Comparison of ENCODE assay signal across 1 cellular context in the genomic region with DNA sequence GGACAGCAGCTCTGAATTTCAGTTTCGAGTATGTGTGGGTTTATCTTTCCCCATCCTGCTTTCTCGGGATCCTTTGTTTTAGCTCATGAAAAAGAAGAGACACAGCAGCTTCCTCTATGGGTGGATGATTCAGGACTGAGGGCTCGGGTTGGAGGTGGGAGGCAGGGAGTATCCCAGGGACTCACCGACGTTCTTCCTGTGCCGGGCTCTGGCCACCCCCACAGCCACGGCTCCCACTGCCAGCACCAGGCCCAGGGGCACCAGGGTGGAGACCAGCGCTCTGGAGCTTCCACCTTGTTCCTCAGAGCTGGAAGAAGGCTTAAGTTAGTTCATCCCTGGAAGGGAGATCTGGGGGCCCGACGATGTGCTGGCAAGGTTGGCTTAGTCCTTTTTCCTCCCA.
TF ChIP-seq lines count a peak whose summit lies in the region.

No MANE protein-coding gene starts in this region.

TF ChIP-seq in SK-N-SH, 30 proteins besides CTCF, POLR2A, EP300 and RAD21:
- TF ChIP-seq CHD2 (IDR thresholded peaks at IDR 0.05; ENCODE audit: low read length, partially characterized antibody): no peak
- no peak for TF ChIP-seq RFX5 (IDR thresholded peaks at IDR 0.05; ENCODE audit: low read length)
- no peak for TF ChIP-seq FOXJ3 (CRISPR knock-in tag; IDR thresholded peaks at IDR 0.05)
- TF ChIP-seq MXI1 (IDR thresholded peaks at IDR 0.05; ENCODE audit: low read depth, low read length): no peak
- TF ChIP-seq NRF1 (IDR thresholded peaks at IDR 0.05; ENCODE audit: low read depth, low read length): no peak
- TF ChIP-seq TEAD4 (IDR thresholded peaks at IDR 0.05; ENCODE audit: borderline replicate concordance, insufficient read depth): no peak
- TF ChIP-seq POLR2AphosphoS5 (IDR thresholded peaks at IDR 0.05; ENCODE audit: low read depth, low read length): no peak
- no peak for TF ChIP-seq ELF1 (IDR thresholded peaks at IDR 0.05)
- TF ChIP-seq, protein P1, sequence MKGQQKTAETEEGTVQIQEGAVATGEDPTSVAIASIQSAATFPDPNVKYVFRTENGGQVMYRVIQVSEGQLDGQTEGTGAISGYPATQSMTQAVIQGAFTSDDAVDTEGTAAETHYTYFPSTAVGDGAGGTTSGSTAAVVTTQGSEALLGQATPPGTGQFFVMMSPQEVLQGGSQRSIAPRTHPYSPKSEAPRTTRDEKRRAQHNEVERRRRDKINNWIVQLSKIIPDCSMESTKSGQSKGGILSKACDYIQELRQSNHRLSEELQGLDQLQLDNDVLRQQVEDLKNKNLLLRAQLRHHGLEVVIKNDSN (IDR thresholded peaks at IDR 0.05; ENCODE audit: borderline replicate concordance, low read depth): no peak
- TF ChIP-seq, protein P2, sequence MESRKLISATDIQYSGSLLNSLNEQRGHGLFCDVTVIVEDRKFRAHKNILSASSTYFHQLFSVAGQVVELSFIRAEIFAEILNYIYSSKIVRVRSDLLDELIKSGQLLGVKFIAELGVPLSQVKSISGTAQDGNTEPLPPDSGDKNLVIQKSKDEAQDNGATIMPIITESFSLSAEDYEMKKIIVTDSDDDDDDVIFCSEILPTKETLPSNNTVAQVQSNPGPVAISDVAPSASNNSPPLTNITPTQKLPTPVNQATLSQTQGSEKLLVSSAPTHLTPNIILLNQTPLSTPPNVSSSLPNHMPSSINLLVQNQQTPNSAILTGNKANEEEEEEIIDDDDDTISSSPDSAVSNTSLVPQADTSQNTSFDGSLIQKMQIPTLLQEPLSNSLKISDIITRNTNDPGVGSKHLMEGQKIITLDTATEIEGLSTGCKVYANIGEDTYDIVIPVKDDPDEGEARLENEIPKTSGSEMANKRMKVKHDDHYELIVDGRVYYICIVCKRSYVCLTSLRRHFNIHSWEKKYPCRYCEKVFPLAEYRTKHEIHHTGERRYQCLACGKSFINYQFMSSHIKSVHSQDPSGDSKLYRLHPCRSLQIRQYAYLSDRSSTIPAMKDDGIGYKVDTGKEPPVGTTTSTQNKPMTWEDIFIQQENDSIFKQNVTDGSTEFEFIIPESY (IDR thresholded peaks at IDR 0.05; ENCODE audit: borderline replicate concordance, low read depth): no peak
- TF ChIP-seq, protein P3, sequence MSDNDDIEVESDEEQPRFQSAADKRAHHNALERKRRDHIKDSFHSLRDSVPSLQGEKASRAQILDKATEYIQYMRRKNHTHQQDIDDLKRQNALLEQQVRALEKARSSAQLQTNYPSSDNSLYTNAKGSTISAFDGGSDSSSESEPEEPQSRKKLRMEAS (IDR thresholded peaks at IDR 0.05; ENCODE audit: low read depth): no peak
- TF ChIP-seq TAF1 (IDR thresholded peaks at IDR 0.05; ENCODE audit: borderline replicate concordance, low read depth, low read length): no peak
- no peak for TF ChIP-seq SMC3 (IDR thresholded peaks at IDR 0.05; ENCODE audit: low read depth, low read length)
- TF ChIP-seq, protein P4, sequence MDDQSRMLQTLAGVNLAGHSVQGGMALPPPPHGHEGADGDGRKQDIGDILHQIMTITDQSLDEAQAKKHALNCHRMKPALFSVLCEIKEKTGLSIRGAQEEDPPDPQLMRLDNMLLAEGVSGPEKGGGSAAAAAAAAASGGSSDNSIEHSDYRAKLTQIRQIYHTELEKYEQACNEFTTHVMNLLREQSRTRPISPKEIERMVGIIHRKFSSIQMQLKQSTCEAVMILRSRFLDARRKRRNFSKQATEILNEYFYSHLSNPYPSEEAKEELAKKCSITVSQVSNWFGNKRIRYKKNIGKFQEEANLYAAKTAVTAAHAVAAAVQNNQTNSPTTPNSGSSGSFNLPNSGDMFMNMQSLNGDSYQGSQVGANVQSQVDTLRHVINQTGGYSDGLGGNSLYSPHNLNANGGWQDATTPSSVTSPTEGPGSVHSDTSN (IDR thresholded peaks at IDR 0.05): no peak
- TF ChIP-seq, protein P5, sequence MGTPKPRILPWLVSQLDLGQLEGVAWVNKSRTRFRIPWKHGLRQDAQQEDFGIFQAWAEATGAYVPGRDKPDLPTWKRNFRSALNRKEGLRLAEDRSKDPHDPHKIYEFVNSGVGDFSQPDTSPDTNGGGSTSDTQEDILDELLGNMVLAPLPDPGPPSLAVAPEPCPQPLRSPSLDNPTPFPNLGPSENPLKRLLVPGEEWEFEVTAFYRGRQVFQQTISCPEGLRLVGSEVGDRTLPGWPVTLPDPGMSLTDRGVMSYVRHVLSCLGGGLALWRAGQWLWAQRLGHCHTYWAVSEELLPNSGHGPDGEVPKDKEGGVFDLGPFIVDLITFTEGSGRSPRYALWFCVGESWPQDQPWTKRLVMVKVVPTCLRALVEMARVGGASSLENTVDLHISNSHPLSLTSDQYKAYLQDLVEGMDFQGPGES (IDR thresholded peaks at IDR 0.05; ENCODE audit: low read depth, low read length): no peak
- no peak for TF ChIP-seq RCOR1 (IDR thresholded peaks at IDR 0.05; ENCODE audit: low read length)
- no peak for TF ChIP-seq MEF2A (IDR thresholded peaks at IDR 0.05; ENCODE audit: borderline replicate concordance, low read depth)
